Comparison of ENCODE assay signal across 8 cellular contexts in the genomic region with DNA sequence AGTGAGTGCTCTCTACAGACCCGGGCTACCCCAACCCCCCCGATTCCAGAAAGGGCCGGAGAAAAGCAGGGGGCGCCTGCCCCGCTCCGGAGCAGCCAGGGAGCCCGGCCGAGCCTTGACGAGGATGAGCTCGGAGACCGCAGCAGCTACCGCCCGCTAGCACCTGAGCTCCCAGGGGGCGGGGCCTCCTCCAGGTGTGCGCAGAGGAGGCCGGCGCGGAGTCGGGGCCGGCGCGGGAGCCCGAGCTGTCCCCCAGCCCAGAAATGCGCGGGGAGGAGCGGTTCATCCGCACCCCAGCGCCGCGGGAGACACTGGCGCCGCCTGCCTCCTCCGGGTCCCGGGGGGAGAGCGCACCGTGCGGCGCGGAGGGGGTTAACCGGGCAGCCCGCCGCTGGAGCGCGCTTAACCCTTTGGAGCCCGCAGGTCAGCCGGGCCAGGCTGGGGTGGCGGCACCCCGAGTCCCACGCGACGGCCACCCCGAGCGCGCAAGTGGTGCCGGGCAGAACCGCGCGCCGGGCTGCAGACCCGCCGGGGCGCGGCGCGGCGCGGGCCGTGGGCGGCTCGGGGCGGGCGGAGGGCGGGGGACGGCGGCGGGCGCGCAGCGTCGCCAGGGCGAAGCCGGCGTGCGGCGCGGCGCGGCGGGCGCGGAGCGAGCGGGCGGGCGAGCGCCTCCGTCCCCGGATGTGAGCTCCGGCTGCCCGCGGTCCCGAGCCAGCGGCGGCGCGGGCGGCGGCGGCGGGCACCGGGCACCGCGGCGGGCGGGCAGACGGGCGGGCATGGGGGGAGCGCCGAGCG. TPM values are rescaled to one million over a fixed set of nuclear protein-coding genes. Genes with fewer than 3 reads are reported as not detected.
DNase-seq lines count a peak whose midpoint lies in the region; ATAC-seq and TF ChIP-seq lines count a peak whose summit lies in the region.

CACNA1D (plus strand) TSS at position 615 of the 795 bp plus-strand sequence. CDS start 556 bp downstream, outside the sequence.

- ATAC-seq in natural killer cell, result peak in 1 of 3 donors; percentile 59
- ATAC-seq in GM18519 (IDR thresholded peaks at IDR 0.05; ENCODE audit: low FRiP score, unreplicated experiment), result no peak
- no peak for ATAC-seq in HG03378 (IDR thresholded peaks at IDR 0.05; ENCODE audit: unreplicated experiment)
- ATAC-seq in HG03280 (IDR thresholded peaks at IDR 0.05; ENCODE audit: unreplicated experiment), result no peak

- H3K4me3 Mint-ChIP-seq in natural killer cell, result peak within 1 kb of the TSS; percentile 55

- peaks cover 11 to 15% of the 10 kb centered on the region in 2 donors for H3K4me1 ChIP-seq in esophagus (ENCODE audit: control insufficient read depth in 2 of 2, insufficient read depth in 2 of 2, low read length in 1 of 2)

- H3K27ac ChIP-seq in esophagus (ENCODE audit: low read depth in 2 of 2, low read length in 1 of 2), result no peak within 1 kb of the TSS

- no peak for TF ChIP-seq CTCF in natural killer cell (IDR thresholded peaks at IDR 0.05)

- H3K27ac Mint-ChIP-seq in natural killer cell, result no peak within 1 kb of the TSS

- H3K4me1 Mint-ChIP-seq in natural killer cell, result no peaks in the 10 kb centered on the region

- in situ Hi-C loops in SK-MEL-5 (cut with HindIII; ENCODE audit: low pct_unique_long_range_greater_than_20kb, low sequenced_read_pairs), result no loop called here

- intact Hi-C loops in natural killer cell (cut with micrococcal nuclease), result no loop called here

- H3K27me3 Mint-ChIP-seq in natural killer cell (ENCODE audit: low read depth in 2 of 2), result peaks cover 56 to 69% of the 10 kb centered on the region in 2 donors

- WGBS in esophagus, 2 donors, result 1% methylated on average over 83 to 120 of the region's 120 CpGs

- H3K27me3 ChIP-seq in esophagus (ENCODE audit: control insufficient read depth in 1 of 2, insufficient read depth in 2 of 2, low read length in 2 of 2), result peaks cover 0 to 10% of the 10 kb centered on the region in 2 donors

- no peaks in the 10 kb centered on the region for H3K36me3 Mint-ChIP-seq in natural killer cell

- no peaks in the 10 kb centered on the region for H3K9me3 Mint-ChIP-seq in natural killer cell

- peak within 1 kb of the TSS; percentile 63 to 75 for H3K4me3 ChIP-seq in esophagus (ENCODE audit: low read depth in 1 of 2, low read length in 2 of 2)

- no peaks in the 10 kb centered on the region for H3K9me3 ChIP-seq in esophagus (ENCODE audit: control insufficient read depth in 2 of 2, insufficient read depth in 1 of 2, low read depth in 1 of 2, low read length in 1 of 2)

- no peaks in the 10 kb centered on the region for H3K36me3 ChIP-seq in esophagus (ENCODE audit: control insufficient read depth in 2 of 2, insufficient read depth in 2 of 2, low read length in 1 of 2)

- peak; percentile 43 for DNase-seq in stimulated activated CD4-positive, alpha-beta T cell treated with anti-CD3 and anti-CD28 coated beads, Interleukin-15, amount 100 ng/mL, for 24 hours
- DNase-seq in stimulated activated CD4-positive, alpha-beta T cell treated with anti-CD3 and anti-CD28 coated beads, Interleukin-1b, Interleukin-23, amount 100 ng/mL, for 48 hours, result no peak
- peak; percentile 36 for DNase-seq in SK-MEL-5 (ENCODE audit: low read depth, low spot score)
- no peak for DNase-seq in natural killer cell

RNA-seq across cellular contexts. Expression of gene CACNA1D, which starts in this region (rescaled TPM):
- 3.2 and 5.3 TPM in 2 replicates for total RNA-seq in SK-MEL-5 (2014; rRNA removed; shearing (Covaris generic))
- polyA plus RNA-seq in SK-MEL-5 (2015; cell fraction: cytosol; rRNA removed), result 3.2 and 6.1 TPM in 2 replicates
- 12.1 and 33.1 TPM in 2 replicates for polyA plus RNA-seq in SK-MEL-5 (2015; cell fraction: nucleus; rRNA removed)
- under 1 TPM; 0.38 to 0.61 TPM for polyA plus RNA-seq in esophagus
- total RNA-seq in natural killer cell, result 10 to 100 TPM in 1 of 3 donors, under 1 TPM in 1, not detected in 1; 0.54 to 10.1 TPM

Comparison
In these comparisons a context has a peak if more than half of its experiments do, and no peak if none do; other contexts are left out.
1. DNase-seq: peak in stimulated activated CD4-positive, alpha-beta T cell treated with anti-CD3 and anti-CD28 coated beads, Interleukin-15, amount 100 ng/mL, for 24 hours (single experiment) and SK-MEL-5 (single experiment); none in stimulated activated CD4-positive, alpha-beta T cell treated with anti-CD3 and anti-CD28 coated beads, Interleukin-1b, Interleukin-23, amount 100 ng/mL, for 48 hours (single experiment) and natural killer cell (single experiment).